18 cellular contexts compared by ENCODE assay signal in genomic region chr19:38799104-38799503, GRCh38. TPM values are rescaled to one million over a fixed set of nuclear protein-coding genes. Genes with fewer than 3 reads are reported as not detected.
"Had no signal": no experiment of that assay in that cellular context is flagged by ENCODE, and none has a peak within 500 bp of the region (broad histone marks: within the 10 kb centered on the region; RNA-seq: fewer than 3 reads in every experiment).

No MANE protein-coding gene starts in this region.

- DNase-seq: activated CD4-positive, alpha-beta T cell treated with anti-CD3 and anti-CD28 coated beads, Interleukin-2, amount 50 U/mL, for 48 hours; activated naive CD4-positive, alpha-beta T cell treated with anti-CD3 and anti-CD28 coated beads, Interleukin-2, amount 10 ng/mL, durations not matched to agents 7 days and 5 days; activated T-cell treated with anti-CD3 and anti-CD28 coated beads, Interleukin-2, amount 50 U/mL, for 1 hour; colonic mucosa; gastrocnemius medialis; heart right ventricle; naive thymus-derived CD4-positive, alpha-beta T cell; ovary; stimulated activated CD4-positive, alpha-beta T cell treated with anti-CD3 and anti-CD28 coated beads, Interleukin-1b, Interleukin-23, amount 100 ng/mL, for 48 hours had no signal

- H3K4me3 ChIP-seq: cardiac muscle cell, colonic mucosa, gastrocnemius medialis, heart right ventricle, mucosa of descending colon, ovary, thoracic aorta had no signal

- ATAC-seq: gastrocnemius medialis; heart right ventricle; left lobe of liver; naive thymus-derived CD4-positive, alpha-beta T cell; sciatic nerve had no signal

- H3K9me3 ChIP-seq: colonic mucosa, gastrocnemius medialis, heart right ventricle, mucosa of descending colon, ovary, thoracic aorta had no signal

- H3K27me3 ChIP-seq: cardiac muscle cell, colonic mucosa, gastrocnemius medialis, heart right ventricle, ovary had no signal

- H3K27ac ChIP-seq: cardiac muscle cell, colonic mucosa, gastrocnemius medialis, heart right ventricle, ovary, thoracic aorta, VCaP had no signal

- H3K4me1 ChIP-seq: colonic mucosa, gastrocnemius medialis, heart right ventricle had no signal

- H3K36me3 ChIP-seq: cardiac muscle cell, gastrocnemius medialis, ovary, thoracic aorta had no signal

RNA-seq across cellular contexts. Expression of gene LGALS7B, which starts 10.1 kb away (rescaled TPM):
- total RNA-seq: activated T-helper 2 cell treated with anti-CD3 and anti-CD28 coated beads, Interferon-gamma antibody, Interleukin-2, Interleukin-4, amounts not matched to agents 10 μg/mL and 5 μg/mL and 100 μg/mL, durations not matched to agents 14 hours and 24 hours and 36 hours; cardiac muscle cell; colonic mucosa; fibroblast of lung; gastrocnemius medialis; left lobe of liver; mucosa of descending colon; naive thymus-derived CD4-positive, alpha-beta T cell; ovary; sciatic nerve; ureter had no signal
- polyA plus RNA-seq: cardiac muscle cell; naive thymus-derived CD4-positive, alpha-beta T cell; ovary had no signal

RNA-seq across cellular contexts. Expression of gene LGALS4, which starts 13.6 kb away (rescaled TPM):
- total RNA-seq: fibroblast of lung had no signal
- polyA plus RNA-seq: fibroblast of lung had no signal

RNA-seq across cellular contexts. Expression of gene LGALS7, which starts 25.8 kb away (rescaled TPM):
- total RNA-seq: activated T-helper 2 cell treated with anti-CD3 and anti-CD28 coated beads, Interferon-gamma antibody, Interleukin-2, Interleukin-4, amounts not matched to agents 10 μg/mL and 5 μg/mL and 100 μg/mL, durations not matched to agents 14 hours and 24 hours and 36 hours; cardiac muscle cell; colonic mucosa; fibroblast of lung; gastrocnemius medialis; heart right ventricle; left lobe of liver; mucosa of descending colon; naive thymus-derived CD4-positive, alpha-beta T cell; sciatic nerve; thoracic aorta; ureter had no signal
- polyA plus RNA-seq: cardiac muscle cell; fibroblast of lung; heart right ventricle; naive thymus-derived CD4-positive, alpha-beta T cell had no signal
